Comparison of ENCODE assay signal across 14 cellular contexts in genomic region chr7:47496064-47496665, GRCh38.
DNase-seq lines count a peak whose midpoint lies in the region; ATAC-seq and TF ChIP-seq lines count a peak whose summit lies in the region.
"Had no signal": no experiment of that assay in that cellular context is flagged by ENCODE, and none has a peak within 500 bp of the region (broad histone marks: within the 10 kb centered on the region; RNA-seq: fewer than 3 reads in every experiment).

No MANE protein-coding gene starts in this region.

- H4K8ac ChIP-seq in IMR-90 (ENCODE audit: low read depth in 2 of 2, low read length in 2 of 2) (no peak overlapping the region), mesendoderm (ENCODE audit: low read depth, low read length) (no peak overlapping the region)

- in situ Hi-C loops in IMR-90 (cut with MboI; ENCODE audit: low sequenced_read_pairs) = no loop called here

- H3K56ac ChIP-seq in IMR-90 (ENCODE audit: extremely low read depth, insufficient read depth, low read length) = no peak overlapping the region
- no peak overlapping the region for H3K56ac ChIP-seq in mesendoderm (ENCODE audit: low read length)

- no peak overlapping the region for H2AK9ac ChIP-seq in IMR-90 (replicated peaks; ENCODE audit: low read depth, low read length, poor library complexity)

- H3K36me3 ChIP-seq in IMR-90 (ENCODE audit: control insufficient read depth, insufficient read depth, low read length) = peaks cover 17% of the 10 kb centered on the region; the same call in 1 of the 2 replicates
- peaks cover 13% of the 10 kb centered on the region for H3K36me3 ChIP-seq in osteoblast (ENCODE audit: insufficient read depth, low read length)
- no peaks in the 10 kb centered on the region for H3K36me3 ChIP-seq in mesendoderm (ENCODE audit: control insufficient read depth, insufficient read depth, low read length)
- H3K36me3 ChIP-seq: ascending aorta had no signal

- POLR2A ChIA-PET in IMR-90 (lab: Charles Lee; ENCODE audit: unreplicated experiment) = no interaction called here

- H2AFZ ChIP-seq in IMR-90 (replicated peaks; ENCODE audit: low read length, poor library complexity) (no peak overlapping the region), osteoblast (ENCODE audit: low read length) (no peak overlapping the region)
- H2AFZ ChIP-seq: GM23248 had no signal

- no peak overlapping the region for H2BK20ac ChIP-seq in IMR-90 (ENCODE audit: low read depth, low read length)

- intact Hi-C loops in IMR-90 (cut with micrococcal nuclease) = no loop called here

- peak overlapping the region; percentile 96 for H3K27ac Mint-ChIP-seq in chondrocyte (ENCODE audit: unreplicated experiment)
- H3K27ac Mint-ChIP-seq: activated CD4-positive, alpha-beta T cell treated with anti-CD3 and anti-CD28 coated beads for 36 hours; CD4-positive, alpha-beta T cell had no signal

- H2BK5ac ChIP-seq in IMR-90 (ENCODE audit: low read depth, low read length, poor library complexity, severe bottlenecking) (no peak overlapping the region), mesendoderm (ENCODE audit: low read length) (no peak overlapping the region)

- H3K79me1 ChIP-seq in IMR-90 (ENCODE audit: low read depth in 1 of 2, low read length in 2 of 2) (peaks cover 41 to 90% of the 10 kb centered on the region in 2 experiments), mesendoderm (ENCODE audit: low read length) (no peaks in the 10 kb centered on the region)

- H2BK120ac ChIP-seq in IMR-90 (ENCODE audit: low read depth, low read length) (no peak overlapping the region), mesendoderm (ENCODE audit: low read depth, low read length) (no peak overlapping the region)

- peaks cover 97% of the 10 kb centered on the region for H3K4me1 Mint-ChIP-seq in chondrocyte (ENCODE audit: low read depth)

- peaks cover 30% of the 10 kb centered on the region for H3K79me2 ChIP-seq in osteoblast (ENCODE audit: insufficient read depth, low read length)
- H3K79me2 ChIP-seq in mesendoderm (ENCODE audit: control insufficient read depth, insufficient read depth, low read length) = no peaks in the 10 kb centered on the region

- no peak for DNase-seq in IMR-90
- peak; percentile 43 for DNase-seq in NCI-H2081 treated with DMSO at 0.1 percent for 48 hours (lab: John Stamatoyannopoulos, UW)
- DNase-seq in chondrocyte (ENCODE audit: low spot score) = no peak
- DNase-seq in osteoblast (ENCODE audit: insufficient read length, low spot score, missing footprints) = peak; percentile 59
- DNase-seq in substantia nigra (lab: John Stamatoyannopoulos, UW) = no peak
- no peak for DNase-seq in mesendoderm
- DNase-seq: activated CD4-positive, alpha-beta T cell treated with anti-CD3 and anti-CD28 coated beads for 36 hours; activated T-cell treated with anti-CD3 and anti-CD28 coated beads, Interleukin-2, amount 50 U/mL, for 48 hours; CD4-positive, alpha-beta T cell; GM23248; NCI-H187 had no signal

- BruUV-seq in IMR-90 (replicated peaks; lab: Mats Ljungman, UMichigan) = no TSS peak

- no peaks in the 10 kb centered on the region for H3K27me3 Mint-ChIP-seq in chondrocyte (ENCODE audit: low read depth)
- H3K27me3 Mint-ChIP-seq: activated CD4-positive, alpha-beta T cell treated with anti-CD3 and anti-CD28 coated beads for 36 hours; CD4-positive, alpha-beta T cell had no signal

- H3K9ac ChIP-seq in IMR-90 (ENCODE audit: low read depth, low read length) (no peak overlapping the region), mesendoderm (ENCODE audit: low read length) (no peak overlapping the region)
- H3K9ac ChIP-seq: GM23248 had no signal

- dilution Hi-C loops in IMR-90 (cut with HindIII; ENCODE audit: low sequenced_read_pairs, unreplicated experiment) = no loop called here

- H3K27ac ChIP-seq in IMR-90 (ENCODE audit: insufficient read depth, low read length) (no peak overlapping the region), osteoblast (ENCODE audit: low read depth, low read length) (no peak overlapping the region), substantia nigra (ENCODE audit: low read depth, low read length, poor library complexity, severe bottlenecking) (no peak overlapping the region), mesendoderm (ENCODE audit: low read depth, low read length) (no peak overlapping the region)
- H3K27ac ChIP-seq: GM23248 had no signal

- TF ChIP-seq CTCF in IMR-90 (conservative IDR thresholded peaks at IDR 0.05; ENCODE audit: low read depth, low read length) (no peak), chondrocyte (IDR thresholded peaks at IDR 0.05) (no peak), osteoblast (IDR thresholded peaks at IDR 0.05; ENCODE audit: extremely low read depth, low read depth, low read length) (no peak)

- peaks cover 36% of the 10 kb centered on the region for H3K9me1 ChIP-seq in IMR-90 (ENCODE audit: insufficient read depth, low read length)

- CTCF ChIA-PET in IMR-90 (lab: Yijun Ruan, JAX) = no interaction called here

- peaks cover 42% of the 10 kb centered on the region for H4K20me1 ChIP-seq in IMR-90 (ENCODE audit: insufficient read depth, low read length)
- H4K20me1 ChIP-seq in osteoblast (ENCODE audit: insufficient read depth, low read length) = peaks cover 33% of the 10 kb centered on the region

- H3K9me3 Mint-ChIP-seq in chondrocyte (ENCODE audit: low read depth) = no peaks in the 10 kb centered on the region
- H3K9me3 Mint-ChIP-seq: CD4-positive, alpha-beta T cell had no signal

- ATAC-seq in IMR-90 (ENCODE audit: low read depth) (no peak), HG03342 (IDR thresholded peaks at IDR 0.05; ENCODE audit: unreplicated experiment) (no peak)
- ATAC-seq: activated CD4-positive, alpha-beta T cell treated with anti-CD3 and anti-CD28 coated beads for 36 hours; K562 had no signal

- H3K4me3 ChIP-seq in IMR-90 (ENCODE audit: insufficient read depth, low read depth, low read length) = no peak overlapping the region
- no peak overlapping the region for H3K4me3 ChIP-seq in osteoblast (ENCODE audit: insufficient read depth, low read length)
- H3K4me3 ChIP-seq in mesendoderm (ENCODE audit: low read length) = no peak overlapping the region
- H3K4me3 ChIP-seq: ascending aorta, GM23248, K562 had no signal

- no peak overlapping the region for H2BK15ac ChIP-seq in IMR-90 (ENCODE audit: low read depth, low read length)
- no peak overlapping the region for H2BK15ac ChIP-seq in mesendoderm (replicated peaks; ENCODE audit: low read depth)

- H2AK5ac ChIP-seq in IMR-90 (ENCODE audit: low read depth, low read length) = peak overlapping the region; percentile 40; the same call in 1 of the 2 replicates
- no peak overlapping the region for H2AK5ac ChIP-seq in mesendoderm (ENCODE audit: low read length)

- no peak for TF ChIP-seq POLR2A in IMR-90 (IDR thresholded peaks at IDR 0.05; ENCODE audit: low read depth, low read length)

- no peaks in the 10 kb centered on the region for H3K9me3 ChIP-seq in IMR-90 (ENCODE audit: control insufficient read depth, insufficient read depth, low read length)
- no peaks in the 10 kb centered on the region for H3K9me3 ChIP-seq in osteoblast (ENCODE audit: low read depth, low read length)
- H3K9me3 ChIP-seq: ascending aorta had no signal

- H3K4me2 ChIP-seq in IMR-90 (ENCODE audit: low read depth, low read length) (no peak overlapping the region), osteoblast (ENCODE audit: insufficient read depth, low read length) (no peak overlapping the region), mesendoderm (ENCODE audit: low read length) (no peak overlapping the region)

- H3K4ac ChIP-seq in IMR-90 (ENCODE audit: low read depth, low read length) (no peak overlapping the region), mesendoderm (ENCODE audit: low read depth, low read length) (no peak overlapping the region)

- H3K4me3 Mint-ChIP-seq in chondrocyte (ENCODE audit: unreplicated experiment) = no peak overlapping the region
- H3K4me3 Mint-ChIP-seq: activated CD4-positive, alpha-beta T cell treated with anti-CD3 and anti-CD28 coated beads for 36 hours; CD4-positive, alpha-beta T cell had no signal

- 79% methylated on average over 6 of the region's 11 CpGs; no CpG with 5 or more reads in 1 of the 2 experiments for WGBS in IMR-90 (ENCODE audit: extremely low coverage in 2 of 2, insufficient read length in 1 of 2), 2 experiments
- no CpG with 5 or more reads among the region's 11 CpGs for WGBS in mesendoderm (ENCODE audit: extremely low coverage, insufficient coverage, low lambda C conversion rate)

- no peak overlapping the region; the same call in 1 of the 2 replicates for H4K5ac ChIP-seq in IMR-90 (ENCODE audit: low read depth, low read length)
- H4K5ac ChIP-seq in mesendoderm (ENCODE audit: low read length) = no peak overlapping the region

- peaks cover 22% of the 10 kb centered on the region for H3K36me3 Mint-ChIP-seq in chondrocyte (ENCODE audit: low read depth)

- H3K18ac ChIP-seq in IMR-90 (ENCODE audit: low read depth, low read length) (no peak overlapping the region), mesendoderm (ENCODE audit: low read length) (no peak overlapping the region)

- peaks cover 19% of the 10 kb centered on the region for H3K4me1 ChIP-seq in IMR-90 (ENCODE audit: control insufficient read depth, insufficient read depth, low read length)
- peaks cover 16% of the 10 kb centered on the region for H3K4me1 ChIP-seq in osteoblast (ENCODE audit: insufficient read depth, low read length)
- H3K4me1 ChIP-seq in mesendoderm (ENCODE audit: control insufficient read depth, low read depth, low read length) = peaks cover 2% of the 10 kb centered on the region

- TF ChIP-seq RAD21 in IMR-90 (IDR thresholded peaks at IDR 0.05; ENCODE audit: low read length) = no peak

- H3K27me3 ChIP-seq in IMR-90 (ENCODE audit: control insufficient read depth, insufficient read depth, low read length) = no peaks in the 10 kb centered on the region
- H3K27me3 ChIP-seq in osteoblast (ENCODE audit: insufficient read depth, low read length) = no peaks in the 10 kb centered on the region
- H3K27me3 ChIP-seq in mesendoderm (ENCODE audit: insufficient read depth, low read length, poor library complexity) = no peaks in the 10 kb centered on the region
- H3K27me3 ChIP-seq: ascending aorta had no signal

- H3K14ac ChIP-seq in IMR-90 (replicated peaks; ENCODE audit: low read depth, low read length) = no peak overlapping the region

- no peak overlapping the region for H4K91ac ChIP-seq in IMR-90 (ENCODE audit: insufficient read depth, low read depth, low read length)

- no peak overlapping the region for H3K23ac ChIP-seq in IMR-90 (ENCODE audit: low read depth, low read length)
- H3K23ac ChIP-seq in mesendoderm (ENCODE audit: low read length) = no peak overlapping the region

TF ChIP-seq in IMR-90, 13 proteins besides CTCF, POLR2A, EP300 and RAD21 (continues in another document):
- TF ChIP-seq MXI1 (IDR thresholded peaks at IDR 0.05; ENCODE audit: borderline replicate concordance, low read depth, low read length) = no peak
- no peak for TF ChIP-seq CHD1 (IDR thresholded peaks at IDR 0.05; ENCODE audit: low read depth, low read length)
- no peak for TF ChIP-seq MAFK (IDR thresholded peaks at IDR 0.05; ENCODE audit: low read depth, low read length)

Comparison
In these comparisons a context has a peak if more than half of its experiments do, and no peak if none do; other contexts are left out.
1. DNase-seq: peak in NCI-H2081 treated with DMSO at 0.1 percent for 48 hours (single experiment) and osteoblast (single experiment); none in IMR-90 (single experiment), chondrocyte (single experiment), substantia nigra (0 of 49) and mesendoderm (single experiment).